Comparison of ENCODE assay signal across 10 cellular contexts in the genomic region with DNA sequence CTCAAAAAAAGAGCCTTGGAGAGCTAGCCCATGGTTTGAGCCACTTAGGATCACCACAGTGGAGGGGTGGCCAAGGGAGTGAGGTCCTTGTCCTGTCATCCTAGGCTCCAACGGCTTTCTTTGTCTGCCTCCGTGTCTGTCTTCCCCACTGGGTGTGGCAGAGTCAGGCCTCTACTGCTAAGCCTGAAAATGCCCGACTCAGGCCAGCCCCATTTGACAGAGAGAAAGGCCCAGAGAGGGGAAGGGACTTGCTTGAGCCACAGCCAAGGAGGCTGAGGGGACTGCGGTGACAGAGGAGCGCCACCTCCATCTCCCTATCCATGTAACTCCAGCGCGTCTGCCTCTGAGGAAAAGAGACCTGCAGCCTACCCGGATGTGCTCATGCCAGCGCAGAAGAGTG.
"Had no signal": no experiment of that assay in that cellular context is flagged by ENCODE, and none has a peak within 500 bp of the region (broad histone marks: within the 10 kb centered on the region; RNA-seq: fewer than 3 reads in every experiment).

No MANE protein-coding gene starts in this region.

- H3K27me3 Mint-ChIP-seq: activated CD4-positive, alpha-beta T cell treated with anti-CD3 and anti-CD28 coated beads for 36 hours; activated naive CD8-positive, alpha-beta T cell treated with anti-CD3 and anti-CD28 coated beads for 36 hours had no signal

- H3K36me3 Mint-ChIP-seq: activated naive CD4-positive, alpha-beta T cell treated with anti-CD3 and anti-CD28 coated beads, Interleukin-2, amount 10 ng/mL, durations not matched to agents 7 days and 5 days; activated naive CD8-positive, alpha-beta T cell treated with anti-CD3 and anti-CD28 coated beads for 36 hours had no signal

- H3K4me3 Mint-ChIP-seq: activated CD4-positive, alpha-beta memory T cell treated with anti-CD3 and anti-CD28 coated beads, Interleukin-2, amount 10 ng/mL, durations not matched to agents 7 days and 5 days; activated CD4-positive, alpha-beta T cell treated with anti-CD3 and anti-CD28 coated beads for 36 hours; activated naive CD4-positive, alpha-beta T cell treated with anti-CD3 and anti-CD28 coated beads, Interleukin-2, amount 10 ng/mL, durations not matched to agents 7 days and 5 days; activated naive CD8-positive, alpha-beta T cell treated with anti-CD3 and anti-CD28 coated beads for 36 hours; T-helper 2 cell treated with Interferon-gamma antibody and Interleukin-4, amounts not matched to agents 5 μg/mL and 100 μg/mL, for 36 hours had no signal

- H3K9me3 Mint-ChIP-seq: activated CD4-positive, alpha-beta memory T cell treated with anti-CD3 and anti-CD28 coated beads, Interleukin-2, amount 10 ng/mL, durations not matched to agents 7 days and 5 days; activated naive CD4-positive, alpha-beta T cell treated with anti-CD3 and anti-CD28 coated beads, Interleukin-2, amount 10 ng/mL, durations not matched to agents 7 days and 5 days; activated naive CD8-positive, alpha-beta T cell treated with anti-CD3 and anti-CD28 coated beads for 36 hours; activated T-helper 2 cell treated with anti-CD3 and anti-CD28 coated beads, Interferon-gamma antibody, Interleukin-2, Interleukin-4, amounts not matched to agents 10 μg/mL and 5 μg/mL and 100 μg/mL, durations not matched to agents 14 hours and 24 hours and 36 hours; T-helper 2 cell treated with Interferon-gamma antibody and Interleukin-4, amounts not matched to agents 5 μg/mL and 100 μg/mL, for 36 hours had no signal

- H3K36me3 ChIP-seq: brain microvascular endothelial cell, cardiac muscle cell, WERI-Rb-1 had no signal

- H3K27me3 ChIP-seq: brain microvascular endothelial cell, cardiac muscle cell had no signal

- H3K4me3 ChIP-seq: cardiac muscle cell had no signal

- H3K4me1 Mint-ChIP-seq: activated CD4-positive, alpha-beta T cell treated with anti-CD3 and anti-CD28 coated beads for 36 hours; activated naive CD8-positive, alpha-beta T cell treated with anti-CD3 and anti-CD28 coated beads for 36 hours had no signal

- DNase-seq: NCI-H510A had no signal

- H3K27ac ChIP-seq: brain microvascular endothelial cell, cardiac muscle cell, WERI-Rb-1 had no signal

- H3K27ac Mint-ChIP-seq: activated CD4-positive, alpha-beta memory T cell treated with anti-CD3 and anti-CD28 coated beads, Interleukin-2, amount 10 ng/mL, durations not matched to agents 7 days and 5 days; activated CD4-positive, alpha-beta T cell treated with anti-CD3 and anti-CD28 coated beads for 36 hours; activated naive CD4-positive, alpha-beta T cell treated with anti-CD3 and anti-CD28 coated beads, Interleukin-2, amount 10 ng/mL, durations not matched to agents 7 days and 5 days; activated naive CD8-positive, alpha-beta T cell treated with anti-CD3 and anti-CD28 coated beads for 36 hours; activated T-helper 2 cell treated with anti-CD3 and anti-CD28 coated beads, Interferon-gamma antibody, Interleukin-2, Interleukin-4, amounts not matched to agents 10 μg/mL and 5 μg/mL and 100 μg/mL, durations not matched to agents 14 hours and 24 hours and 36 hours; T-helper 2 cell treated with Interferon-gamma antibody and Interleukin-4, amounts not matched to agents 5 μg/mL and 100 μg/mL, for 36 hours had no signal
